ENCODE assay signal across 1 cellular context in genomic region chr12:107411792-107412535, GRCh38.
TF ChIP-seq lines count a peak whose summit lies in the region.

No MANE protein-coding gene starts in this region.

TF ChIP-seq in HEK293, 187 proteins besides CTCF, POLR2A, EP300 and RAD21 (continued from another document and continues in another):
- TF ChIP-seq ZSCAN16 (tag by site-specific recombination; IDR thresholded peaks at IDR 0.05) (no peak), ZNF239 (tag by site-specific recombination; IDR thresholded peaks at IDR 0.05) (no peak), ZNF521 (tag by site-specific recombination; IDR thresholded peaks at IDR 0.05) (no peak), PBX3 (CRISPR knock-in tag; IDR thresholded peaks at IDR 0.05) (no peak), ZNF391 (tag by site-specific recombination; IDR thresholded peaks at IDR 0.05; ENCODE audit: borderline replicate concordance, low read depth) (no peak), ZFP37 (tag by site-specific recombination; IDR thresholded peaks at IDR 0.05) (no peak), ZNF707 (tag by site-specific recombination; IDR thresholded peaks at IDR 0.05) (no peak), ZNF155 (tag by site-specific recombination; IDR thresholded peaks at IDR 0.05) (no peak), ZNF747 (tag by site-specific recombination; IDR thresholded peaks at IDR 0.05) (no peak), ZNF777 (tag by site-specific recombination; IDR thresholded peaks at IDR 0.05; ENCODE audit: borderline replicate concordance) (no peak), GFI1B (tag by site-specific recombination; IDR thresholded peaks at IDR 0.05) (no peak), MYNN (tag by site-specific recombination; IDR thresholded peaks at IDR 0.05; ENCODE audit: borderline replicate concordance) (no peak), ZNF645 (tag by site-specific recombination; IDR thresholded peaks at IDR 0.05) (no peak), ZNF600 (tag by site-specific recombination; IDR thresholded peaks at IDR 0.05) (peak; percentile 81), ZNF394 (tag by site-specific recombination; IDR thresholded peaks at IDR 0.05; ENCODE audit: borderline replicate concordance) (no peak), ZNF629 (tag by site-specific recombination; IDR thresholded peaks at IDR 0.05) (peak; percentile 46; the same call in 1 of the 2 replicates), KLF8 (tag by site-specific recombination; IDR thresholded peaks at IDR 0.05) (no peak), ZNF157 (tag by site-specific recombination; IDR thresholded peaks at IDR 0.05) (no peak), ZNF2 (tag by site-specific recombination; IDR thresholded peaks at IDR 0.05) (no peak), HOXC10 (CRISPR knock-in tag; IDR thresholded peaks at IDR 0.05) (no peak), ZNF423 (tag by site-specific recombination; IDR thresholded peaks at IDR 0.05) (no peak), PATZ1 (tag by site-specific recombination; IDR thresholded peaks at IDR 0.05) (peak; percentile 47; the same call in 1 of the 2 replicates), ZNF404 (tag by site-specific recombination; IDR thresholded peaks at IDR 0.05) (no peak), ZNF513 (tag by site-specific recombination; IDR thresholded peaks at IDR 0.05) (no peak), ZNF792 (tag by site-specific recombination; IDR thresholded peaks at IDR 0.05) (no peak), ZBTB44 (tag by site-specific recombination; IDR thresholded peaks at IDR 0.05) (no peak), ZBTB20 (tag by site-specific recombination; IDR thresholded peaks at IDR 0.05) (peak; percentile 42), HOXD13 (CRISPR knock-in tag; IDR thresholded peaks at IDR 0.05; ENCODE audit: borderline replicate concordance) (no peak), ZNF837 (tag by site-specific recombination; IDR thresholded peaks at IDR 0.05) (no peak), ZNF785 (tag by site-specific recombination; IDR thresholded peaks at IDR 0.05) (no peak), FEZF1 (tag by site-specific recombination; IDR thresholded peaks at IDR 0.05) (peak; percentile 82), RBAK (tag by site-specific recombination; IDR thresholded peaks at IDR 0.05) (no peak), ZNF621 (tag by site-specific recombination; IDR thresholded peaks at IDR 0.05) (no peak), ZBTB48 (tag by site-specific recombination; IDR thresholded peaks at IDR 0.05) (no peak), ZNF292 (tag by site-specific recombination; IDR thresholded peaks at IDR 0.05; ENCODE audit: borderline replicate concordance, low read depth) (no peak), ZNF341 (tag by site-specific recombination; IDR thresholded peaks at IDR 0.05; ENCODE audit: low read depth) (no peak), ZNF280C (tag by site-specific recombination; IDR thresholded peaks at IDR 0.05) (no peak), INSM2 (tag by site-specific recombination; IDR thresholded peaks at IDR 0.05) (peak; percentile 84), ZNF350 (tag by site-specific recombination; IDR thresholded peaks at IDR 0.05) (no peak), ZNF146 (tag by site-specific recombination; IDR thresholded peaks at IDR 0.05) (no peak), ZBTB17 (tag by site-specific recombination; IDR thresholded peaks at IDR 0.05) (peak; percentile 86), ZNF843 (tag by site-specific recombination; IDR thresholded peaks at IDR 0.05) (0 out of 2 replicates have a peak, but pooled peaks have one; percentile 16), BCL11A (tag by site-specific recombination; IDR thresholded peaks at IDR 0.05; ENCODE audit: low read depth) (no peak), ZNF112 (tag by site-specific recombination; IDR thresholded peaks at IDR 0.05) (no peak), ZNF248 (tag by site-specific recombination; IDR thresholded peaks at IDR 0.05) (no peak), ZNF704 (tag by site-specific recombination; IDR thresholded peaks at IDR 0.05) (no peak), ZNF274 (IDR thresholded peaks at IDR 0.05; ENCODE audit: low read length) (no peak), ZNF274 (tag by site-specific recombination; IDR thresholded peaks at IDR 0.05; ENCODE audit: borderline replicate concordance) (no peak), ZNF677 (tag by site-specific recombination; IDR thresholded peaks at IDR 0.05) (no peak), ZNF175 (tag by site-specific recombination; IDR thresholded peaks at IDR 0.05) (no peak), ZNF324 (tag by site-specific recombination; IDR thresholded peaks at IDR 0.05) (no peak), ZNF791 (tag by site-specific recombination; IDR thresholded peaks at IDR 0.05) (no peak), ZEB2 (tag by site-specific recombination; IDR thresholded peaks at IDR 0.05) (peak; percentile 55), GLIS1 (tag by site-specific recombination; IDR thresholded peaks at IDR 0.05) (peak; percentile 78), ZSCAN5A (tag by site-specific recombination; IDR thresholded peaks at IDR 0.05) (no peak), ZNF555 (tag by site-specific recombination; conservative IDR thresholded peaks at IDR 0.05) (no peak), OSR2 (tag by site-specific recombination; IDR thresholded peaks at IDR 0.05) (peak; percentile 31; the same call in 1 of the 2 replicates), SP7 (tag by site-specific recombination; IDR thresholded peaks at IDR 0.05) (peak; percentile 71), ZNF311 (tag by site-specific recombination; IDR thresholded peaks at IDR 0.05; ENCODE audit: borderline replicate concordance) (no peak), ZNF335 (tag by site-specific recombination; conservative IDR thresholded peaks at IDR 0.05) (no peak), TRIM28 (IDR thresholded peaks at IDR 0.05; ENCODE audit: borderline replicate concordance, low read length) (no peak), ZFP69B (tag by site-specific recombination; IDR thresholded peaks at IDR 0.05) (no peak), KLF9 (tag by site-specific recombination; IDR thresholded peaks at IDR 0.05; ENCODE audit: low read depth) (no peak), EGR2 (tag by site-specific recombination; IDR thresholded peaks at IDR 0.05; ENCODE audit: low read depth) (no peak), TCF7L2 (IDR thresholded peaks at IDR 0.05; ENCODE audit: borderline replicate concordance, low read depth, low read length) (no peak)
